Comparison of ENCODE assay signal across 1 cellular context in the genomic region with DNA sequence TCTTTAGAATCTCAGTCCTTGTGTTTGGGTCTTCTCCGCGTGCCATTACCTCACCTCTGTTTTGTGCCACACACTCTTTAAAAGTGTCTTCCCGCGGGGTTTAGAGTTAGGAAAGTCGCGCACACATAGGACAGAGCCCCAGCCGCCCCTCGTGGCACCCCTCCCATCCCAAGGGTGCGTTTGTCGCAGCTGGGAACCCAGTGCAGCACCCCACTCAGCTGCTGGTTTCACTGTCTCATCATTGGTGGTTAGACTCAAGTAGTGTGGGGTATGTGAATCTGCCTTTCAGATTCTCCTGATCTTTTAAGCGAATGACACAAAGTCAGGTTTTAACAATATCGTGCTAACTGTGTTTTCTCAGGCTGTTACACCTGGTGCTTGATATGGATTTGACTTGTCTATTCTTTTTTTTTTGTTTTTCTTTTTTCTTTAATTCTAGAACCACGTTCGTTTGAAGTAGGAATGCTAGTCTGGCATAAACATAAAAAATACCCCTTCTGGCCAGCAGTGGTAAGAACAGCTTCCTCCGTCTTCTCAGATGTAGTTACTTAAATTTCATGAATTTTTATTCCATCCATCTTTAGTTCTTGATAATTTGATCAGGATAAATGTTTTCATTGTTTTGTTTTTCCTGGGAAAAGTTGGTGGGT.
TF ChIP-seq lines count a peak whose summit lies in the region.

No MANE protein-coding gene starts in this region.

TF ChIP-seq in HepG2, 621 proteins besides CTCF, POLR2A, EP300 and RAD21:
- TF ChIP-seq, protein P1, sequence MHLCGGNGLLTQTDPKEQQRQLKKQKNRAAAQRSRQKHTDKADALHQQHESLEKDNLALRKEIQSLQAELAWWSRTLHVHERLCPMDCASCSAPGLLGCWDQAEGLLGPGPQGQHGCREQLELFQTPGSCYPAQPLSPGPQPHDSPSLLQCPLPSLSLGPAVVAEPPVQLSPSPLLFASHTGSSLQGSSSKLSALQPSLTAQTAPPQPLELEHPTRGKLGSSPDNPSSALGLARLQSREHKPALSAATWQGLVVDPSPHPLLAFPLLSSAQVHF (CRISPR knock-in tag; IDR thresholded peaks at IDR 0.05), result no peak
- TF ChIP-seq, protein P2, sequence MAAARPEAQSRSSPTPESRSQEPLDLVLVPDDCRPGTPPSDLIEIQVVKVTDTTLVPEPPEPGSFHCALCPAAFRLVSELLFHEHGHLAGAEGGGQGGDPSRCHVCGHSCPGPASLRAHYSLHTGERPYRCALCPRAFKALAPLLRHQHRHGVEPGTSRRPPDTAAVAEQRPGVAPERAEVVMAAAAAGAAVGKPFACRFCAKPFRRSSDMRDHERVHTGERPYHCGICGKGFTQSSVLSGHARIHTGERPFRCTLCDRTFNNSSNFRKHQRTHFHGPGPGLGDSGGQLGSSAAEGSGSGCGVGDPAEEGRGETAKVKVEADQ (CRISPR knock-in tag; IDR thresholded peaks at IDR 0.05; ENCODE audit: borderline replicate concordance), result no peak
- TF ChIP-seq MIER2 (CRISPR knock-in tag; IDR thresholded peaks at IDR 0.05) (no peak), KLF6 (CRISPR knock-in tag; IDR thresholded peaks at IDR 0.05) (no peak), CHD2 (IDR thresholded peaks at IDR 0.05; ENCODE audit: low read depth, low read length) (no peak), RARG (CRISPR knock-in tag; IDR thresholded peaks at IDR 0.05; ENCODE audit: low read depth) (no peak), RBAK (CRISPR knock-in tag; IDR thresholded peaks at IDR 0.05) (no peak), BORCS8-MEF2B (CRISPR knock-in tag; IDR thresholded peaks at IDR 0.05) (no peak), TCF7 (IDR thresholded peaks at IDR 0.05; ENCODE audit: low read depth) (no peak), MAF1 (CRISPR knock-in tag; IDR thresholded peaks at IDR 0.05; ENCODE audit: borderline replicate concordance) (no peak), ZNF256 (CRISPR knock-in tag; conservative IDR thresholded peaks at IDR 0.05) (no peak), RBM39 (IDR thresholded peaks at IDR 0.05; ENCODE audit: low read depth, low read length, poor library complexity, severe bottlenecking) (no peak)
- TF ChIP-seq, protein P3, sequence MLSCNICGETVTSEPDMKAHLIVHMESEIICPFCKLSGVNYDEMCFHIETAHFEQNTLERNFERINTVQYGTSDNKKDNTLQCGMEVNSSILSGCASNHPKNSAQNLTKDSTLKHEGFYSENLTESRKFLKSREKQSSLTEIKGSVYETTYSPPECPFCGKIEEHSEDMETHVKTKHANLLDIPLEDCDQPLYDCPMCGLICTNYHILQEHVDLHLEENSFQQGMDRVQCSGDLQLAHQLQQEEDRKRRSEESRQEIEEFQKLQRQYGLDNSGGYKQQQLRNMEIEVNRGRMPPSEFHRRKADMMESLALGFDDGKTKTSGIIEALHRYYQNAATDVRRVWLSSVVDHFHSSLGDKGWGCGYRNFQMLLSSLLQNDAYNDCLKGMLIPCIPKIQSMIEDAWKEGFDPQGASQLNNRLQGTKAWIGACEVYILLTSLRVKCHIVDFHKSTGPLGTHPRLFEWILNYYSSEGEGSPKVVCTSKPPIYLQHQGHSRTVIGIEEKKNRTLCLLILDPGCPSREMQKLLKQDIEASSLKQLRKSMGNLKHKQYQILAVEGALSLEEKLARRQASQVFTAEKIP (CRISPR knock-in tag; IDR thresholded peaks at IDR 0.05; ENCODE audit: borderline replicate concordance), result no peak
TF ChIP-seq in HepG2: peak in this region for 0.
